8 cellular contexts compared by ENCODE assay signal in genomic region chr20:49712118-49712517, GRCh38. TPM values are rescaled to one million over a fixed set of nuclear protein-coding genes. Genes with fewer than 3 reads are reported as not detected.
DNase-seq lines count a peak whose midpoint lies in the region; ATAC-seq lines count a peak whose summit lies in the region.

No MANE protein-coding gene starts in this region.

- H3K27me3 Mint-ChIP-seq in T-helper 1 cell treated with Interleukin-12 subunit alpha and Interleukin-12 subunit beta and Interleukin-4 antibody, amounts not matched to agents 30 μg/mL and 1 μg/mL, for 36 hours (ENCODE audit: low read depth) = no peaks in the 10 kb centered on the region

- peak overlapping the region; percentile 83 for H3K27ac ChIP-seq in substantia nigra (ENCODE audit: low read depth, low read length, poor library complexity, severe bottlenecking)

- no peaks in the 10 kb centered on the region for H3K9me3 ChIP-seq in adipocyte (ENCODE audit: control insufficient read depth, low read length)

- peak overlapping the region; percentile 95 for H3K9ac ChIP-seq in adipocyte (ENCODE audit: low read length)

- no peak overlapping the region for H3K27ac Mint-ChIP-seq in T-helper 1 cell treated with Interleukin-12 subunit alpha and Interleukin-12 subunit beta and Interleukin-4 antibody, amounts not matched to agents 30 μg/mL and 1 μg/mL, for 36 hours

- no peaks in the 10 kb centered on the region for H3K9me3 Mint-ChIP-seq in T-helper 1 cell treated with Interleukin-12 subunit alpha and Interleukin-12 subunit beta and Interleukin-4 antibody, amounts not matched to agents 30 μg/mL and 1 μg/mL, for 36 hours

- ATAC-seq in left lobe of liver = no peak
- no peak for ATAC-seq in GM21737 (IDR thresholded peaks at IDR 0.05; ENCODE audit: unreplicated experiment)
- no peak for ATAC-seq in GM18517 (IDR thresholded peaks at IDR 0.05; ENCODE audit: unreplicated experiment)

- H3K4me3 ChIP-seq in adipocyte (ENCODE audit: low read length) = peak overlapping the region; percentile 90

- H3K4me1 ChIP-seq in adipocyte (ENCODE audit: control insufficient read depth, insufficient read depth, low read length) = peaks cover 33% of the 10 kb centered on the region

- H3K36me3 ChIP-seq in adipocyte (ENCODE audit: control insufficient read depth, insufficient read depth, low read length, severe bottlenecking) = no peaks in the 10 kb centered on the region

- H3K4me3 Mint-ChIP-seq in T-helper 1 cell treated with Interleukin-12 subunit alpha and Interleukin-12 subunit beta and Interleukin-4 antibody, amounts not matched to agents 30 μg/mL and 1 μg/mL, for 36 hours = peak overlapping the region; percentile 93

- peaks cover 8% of the 10 kb centered on the region for H3K36me3 Mint-ChIP-seq in T-helper 1 cell treated with Interleukin-12 subunit alpha and Interleukin-12 subunit beta and Interleukin-4 antibody, amounts not matched to agents 30 μg/mL and 1 μg/mL, for 36 hours (ENCODE audit: low read depth)

- DNase-seq in T-helper 1 cell = no peak
- DNase-seq in adipocyte (ENCODE audit: low read depth) = no peak
- peak; percentile 24 for DNase-seq in left lobe of liver (ENCODE audit: low spot score)
- no peak for DNase-seq in substantia nigra (lab: John Stamatoyannopoulos, UW)
- no peak for DNase-seq in activated CD4-positive, CD25-positive, alpha-beta regulatory T cell (lab: John Stamatoyannopoulos, UW)

- H3K27me3 ChIP-seq in adipocyte (replicated peaks; ENCODE audit: control insufficient read depth, insufficient read depth, low read length) = no peaks in the 10 kb centered on the region

- peaks cover 41% of the 10 kb centered on the region for H3K4me1 Mint-ChIP-seq in T-helper 1 cell treated with Interleukin-12 subunit alpha and Interleukin-12 subunit beta and Interleukin-4 antibody, amounts not matched to agents 30 μg/mL and 1 μg/mL, for 36 hours (ENCODE audit: low read depth)

RNA-seq across cellular contexts. Expression of gene B4GALT5, which starts 1.6 kb away (rescaled TPM):
- total RNA-seq in left lobe of liver = 10.5 TPM
